In genomic region chrX:11239230-11239629, GRCh38 we compare ENCODE assay signal across 11 cellular contexts. TPM values are rescaled to one million over a fixed set of nuclear protein-coding genes. Genes with fewer than 3 reads are reported as not detected.
DNase-seq lines count a peak whose midpoint lies in the region; ATAC-seq, FAIRE-seq and TF ChIP-seq lines count a peak whose summit lies in the region.
"Had no signal": no experiment of that assay in that cellular context is flagged by ENCODE, and none has a peak within 500 bp of the region (broad histone marks: within the 10 kb centered on the region; RNA-seq: fewer than 3 reads in every experiment).

No MANE protein-coding gene starts in this region.

- no peaks in the 10 kb centered on the region for H3K79me2 ChIP-seq in astrocyte (ENCODE audit: insufficient read depth, low read length)

- no peaks in the 10 kb centered on the region for H3K27me3 Mint-ChIP-seq in astrocyte (ENCODE audit: low read depth, unreplicated experiment)

- H3K4me1 Mint-ChIP-seq in astrocyte (ENCODE audit: low read depth, unreplicated experiment) = no peaks in the 10 kb centered on the region

- no peak overlapping the region for H2AFZ ChIP-seq in astrocyte (ENCODE audit: low read depth, low read length)

- H3K4me3 ChIP-seq in astrocyte (ENCODE audit: insufficient read depth, low read depth, low read length) = no peak overlapping the region
- H3K4me3 ChIP-seq in small intestine (ENCODE audit: low read depth in 1 of 2, low read length in 2 of 2) = no peak overlapping the region
- H3K4me3 ChIP-seq in right atrium auricular region = no peak overlapping the region
- H3K4me3 ChIP-seq in dorsolateral prefrontal cortex = no peak overlapping the region

- intact Hi-C loops in dorsolateral prefrontal cortex (cut with DNase I) = no loop called here

- H3K9me3 ChIP-seq in astrocyte (ENCODE audit: insufficient read depth, low read depth, low read length) = no peaks in the 10 kb centered on the region
- no peaks in the 10 kb centered on the region for H3K9me3 ChIP-seq in small intestine (ENCODE audit: control insufficient read depth, low read depth)
- no peaks in the 10 kb centered on the region for H3K9me3 ChIP-seq in right atrium auricular region

- H3K27ac Mint-ChIP-seq in astrocyte (ENCODE audit: unreplicated experiment) = peak overlapping the region; percentile 26

- FAIRE-seq in astrocyte (lab: Jason Lieb, UNC) = peak; percentile 52
- FAIRE-seq in small intestine (lab: Jason Lieb, UNC) = no peak

- H3K27ac ChIP-seq in astrocyte (ENCODE audit: low read depth, low read length) (no peak overlapping the region), small intestine (ENCODE audit: low read depth in 1 of 2, low read length in 1 of 2) (no peak overlapping the region), right atrium auricular region (no peak overlapping the region), dorsolateral prefrontal cortex (no peak overlapping the region)

- TF ChIP-seq CTCF in astrocyte (IDR thresholded peaks at IDR 0.05; ENCODE audit: insufficient read depth, low read depth, low read length) (no peak), right atrium auricular region (IDR thresholded peaks at IDR 0.05) (no peak), dorsolateral prefrontal cortex (IDR thresholded peaks at IDR 0.05 in 54 of 56, conservative IDR thresholded peaks at IDR 0.05 in 2 of 56; ENCODE audit: low read depth in 1 of 56, partially characterized antibody in 56 of 56) (no peak)

- ATAC-seq in HG02885 (IDR thresholded peaks at IDR 0.05; ENCODE audit: poor library complexity, unreplicated experiment) = peak; percentile 85

- no peak overlapping the region for H3K4me2 ChIP-seq in astrocyte (ENCODE audit: low read length)

- H3K4me3 Mint-ChIP-seq in astrocyte (ENCODE audit: unreplicated experiment) = no peak overlapping the region

- H3K9me3 Mint-ChIP-seq in astrocyte (ENCODE audit: unreplicated experiment) = no peaks in the 10 kb centered on the region

- H3K36me3 ChIP-seq in astrocyte (ENCODE audit: insufficient read depth, low read length) (no peaks in the 10 kb centered on the region), small intestine (ENCODE audit: control insufficient read depth in 2 of 2, insufficient read depth in 2 of 2, low read length in 2 of 2) (no peaks in the 10 kb centered on the region), right atrium auricular region (no peaks in the 10 kb centered on the region)

- no peaks in the 10 kb centered on the region for H3K36me3 Mint-ChIP-seq in astrocyte (ENCODE audit: low read depth, unreplicated experiment)

- DNase-seq in NCI-H82 (lab: John Stamatoyannopoulos, UW) = peak; percentile 31
- DNase-seq in NCI-H82 treated with DMSO at 0.1 percent for 48 hours (lab: John Stamatoyannopoulos, UW; ENCODE audit: unreplicated experiment) = no peak
- peak; percentile 58 for DNase-seq in astrocyte (ENCODE audit: low read depth)
- DNase-seq in small intestine = peak; percentile 23
- DNase-seq in right atrium auricular region (ENCODE audit: low spot score) = no peak
- no peak for DNase-seq in dorsolateral prefrontal cortex
- DNase-seq in anterior cingulate cortex (lab: John Stamatoyannopoulos, UW) = no peak
- DNase-seq: 8988T; activated gamma-delta T cell treated with Interleukin-2 at 50 U/mL for 16 hours; stimulated activated CD4-positive, alpha-beta T cell treated with anti-CD3 and anti-CD28 coated beads, Interleukin-4, amount 100 ng/mL, for 4 hours had no signal

- H3K27me3 ChIP-seq in astrocyte (ENCODE audit: insufficient read depth, low read length) (no peaks in the 10 kb centered on the region), small intestine (ENCODE audit: control insufficient read depth in 2 of 2, insufficient read depth in 2 of 2, low read length in 2 of 2) (no peaks in the 10 kb centered on the region), right atrium auricular region (no peaks in the 10 kb centered on the region), dorsolateral prefrontal cortex (peaks cover 0 to 67% (median 7%) of the 10 kb centered on the region in 45 donors)

- H4K20me1 ChIP-seq in astrocyte (ENCODE audit: insufficient read depth, low read length) = no peaks in the 10 kb centered on the region

- no peak overlapping the region for H3K9ac ChIP-seq in astrocyte (ENCODE audit: low read length)

- H3K4me1 ChIP-seq in astrocyte (ENCODE audit: insufficient read depth, low read length) (no peaks in the 10 kb centered on the region), small intestine (ENCODE audit: control insufficient read depth in 2 of 2, insufficient read depth in 1 of 2, low read depth in 1 of 2, low read length in 1 of 2) (no peaks in the 10 kb centered on the region), right atrium auricular region (no peaks in the 10 kb centered on the region)

RNA-seq across cellular contexts. Expression of gene AMELX, which starts 54.0 kb away (rescaled TPM):
- total RNA-seq in astrocyte (not detected in 2 replicates), right atrium auricular region (not detected), dorsolateral prefrontal cortex (not detected)
- polyA plus RNA-seq in small intestine = not detected

Comparison
In these comparisons a context has a peak if more than half of its experiments do, and no peak if none do; other contexts are left out.
1. DNase-seq: peak in NCI-H82 (single experiment), astrocyte (single experiment) and small intestine (single experiment); none in NCI-H82 treated with DMSO at 0.1 percent for 48 hours (single experiment), right atrium auricular region (single experiment), dorsolateral prefrontal cortex (0 of 10) and anterior cingulate cortex (0 of 58).